ENCODE assay signal across 36 cellular contexts in genomic region chr6:147751232-147751631, GRCh38.
"Had no signal": no experiment of that assay in that cellular context is flagged by ENCODE, and none has a peak within 500 bp of the region (broad histone marks: within the 10 kb centered on the region; RNA-seq: fewer than 3 reads in every experiment).

No MANE protein-coding gene starts in this region.

- H3K27me3 Mint-ChIP-seq: activated CD4-positive, alpha-beta memory T cell treated with anti-CD3 and anti-CD28 coated beads, Interleukin-2, amount 10 ng/mL, durations not matched to agents 7 days and 5 days; activated CD4-positive, alpha-beta T cell treated with anti-CD3 and anti-CD28 coated beads, Interleukin-2, amount 10 ng/mL, durations not matched to agents 7 days and 5 days; activated CD8-positive, alpha-beta memory T cell treated with anti-CD3 and anti-CD28 coated beads, Interleukin-2, amount 10 ng/mL, durations not matched to agents 7 days and 5 days; activated naive CD8-positive, alpha-beta T cell treated with anti-CD3 and anti-CD28 coated beads for 36 hours had no signal

- H3K27ac ChIP-seq: adrenal gland, body of pancreas, brain microvascular endothelial cell, breast epithelium, colonic mucosa, WERI-Rb-1 had no signal

- DNase-seq: activated CD4-positive, alpha-beta memory T cell treated with anti-CD3 and anti-CD28 coated beads, Interleukin-2, amount 10 ng/mL, durations not matched to agents 7 days and 5 days; activated CD4-positive, alpha-beta T cell treated with anti-CD3 and anti-CD28 coated beads for 1 hour; activated CD4-positive, alpha-beta T cell treated with anti-CD3 and anti-CD28 coated beads for 36 hours; activated CD4-positive, alpha-beta T cell treated with anti-CD3 and anti-CD28 coated beads for 48 hours; activated CD4-positive, alpha-beta T cell treated with anti-CD3 and anti-CD28 coated beads, Interleukin-2, amount 10 ng/mL, durations not matched to agents 7 days and 5 days; activated CD4-positive, alpha-beta T cell treated with anti-CD3 and anti-CD28 coated beads, Interleukin-2, amount 50 U/mL, for 48 hours; activated CD4-positive, CD25-positive, alpha-beta regulatory T cell; activated CD8-positive, alpha-beta memory T cell treated with anti-CD3 and anti-CD28 coated beads for 24 hours; activated CD8-positive, alpha-beta memory T cell treated with anti-CD3 and anti-CD28 coated beads, Interleukin-2, amount 10 ng/mL, durations not matched to agents 7 days and 5 days; activated CD8-positive, alpha-beta memory T cell treated with anti-CD3 and anti-CD28 coated beads, Interleukin-2, amount 50 U/mL, for 48 hours; activated CD8-positive, alpha-beta T cell treated with anti-CD3 and anti-CD28 coated beads, Interleukin-2, amount 10 ng/mL, durations not matched to agents 7 days and 5 days; activated effector memory CD4-positive, alpha-beta T cell treated with Interleukin-2 at 50 U/mL for 16 hours; activated gamma-delta T cell treated with Interleukin-2 at 50 U/mL for 16 hours; activated naive CD4-positive, alpha-beta T cell; activated naive CD4-positive, alpha-beta T cell treated with anti-CD3 and anti-CD28 coated beads for 36 hours; activated naive CD4-positive, alpha-beta T cell treated with anti-CD3 and anti-CD28 coated beads, Interleukin-2, amount 50 U/mL, for 16 hours; activated naive CD8-positive, alpha-beta T cell treated with anti-CD3 and anti-CD28 coated beads for 36 hours; activated T-cell treated with anti-CD3 and anti-CD28 coated beads, Interleukin-2, amount 50 U/mL, for 4 hours; adrenal gland; amniotic stem cell; aorta; body of pancreas; brain microvascular endothelial cell; central memory CD4-positive, alpha-beta T cell; colonic mucosa; T-helper 1 cell; T-helper 2 cell; T-helper 9 cell; WERI-Rb-1 had no signal

- H3K4me1 Mint-ChIP-seq: activated CD4-positive, alpha-beta memory T cell treated with anti-CD3 and anti-CD28 coated beads, Interleukin-2, amount 10 ng/mL, durations not matched to agents 7 days and 5 days; activated CD4-positive, alpha-beta T cell treated with anti-CD3 and anti-CD28 coated beads for 36 hours; activated CD4-positive, alpha-beta T cell treated with anti-CD3 and anti-CD28 coated beads, Interleukin-2, amount 10 ng/mL, durations not matched to agents 7 days and 5 days; activated CD8-positive, alpha-beta memory T cell treated with anti-CD3 and anti-CD28 coated beads, Interleukin-2, amount 10 ng/mL, durations not matched to agents 7 days and 5 days; activated naive CD8-positive, alpha-beta T cell treated with anti-CD3 and anti-CD28 coated beads for 36 hours; WTC11 had no signal

- H3K4me1 ChIP-seq: adrenal gland, breast epithelium, colonic mucosa had no signal

- H3K9me3 ChIP-seq: adrenal gland, colonic mucosa had no signal

- H3K36me3 ChIP-seq: adrenal gland, brain microvascular endothelial cell, breast epithelium, colonic mucosa, WERI-Rb-1 had no signal

- H3K9me3 Mint-ChIP-seq: activated CD4-positive, alpha-beta T cell treated with anti-CD3 and anti-CD28 coated beads, Interleukin-2, amount 10 ng/mL, durations not matched to agents 7 days and 5 days; activated naive CD4-positive, alpha-beta T cell treated with anti-CD3 and anti-CD28 coated beads for 36 hours; activated T-helper 2 cell treated with anti-CD3 and anti-CD28 coated beads, Interferon-gamma antibody, Interleukin-2, Interleukin-4, amounts not matched to agents 10 μg/mL and 5 μg/mL and 100 μg/mL, durations not matched to agents 14 hours and 24 hours and 36 hours; T-helper 1 cell treated with Interleukin-12 subunit alpha and Interleukin-12 subunit beta and Interleukin-4 antibody, amounts not matched to agents 30 μg/mL and 1 μg/mL, for 36 hours; T-helper 2 cell treated with Interferon-gamma antibody and Interleukin-4, amounts not matched to agents 5 μg/mL and 100 μg/mL, for 36 hours had no signal

- H3K36me3 Mint-ChIP-seq: activated CD8-positive, alpha-beta memory T cell treated with anti-CD3 and anti-CD28 coated beads, Interleukin-2, amount 10 ng/mL, durations not matched to agents 7 days and 5 days; activated naive CD4-positive, alpha-beta T cell treated with anti-CD3 and anti-CD28 coated beads, Interleukin-2, amount 50 U/mL, for 72 hours; activated naive CD8-positive, alpha-beta T cell treated with anti-CD3 and anti-CD28 coated beads for 36 hours; WTC11 had no signal

- H3K27ac Mint-ChIP-seq: activated CD4-positive, alpha-beta memory T cell treated with anti-CD3 and anti-CD28 coated beads, Interleukin-2, amount 10 ng/mL, durations not matched to agents 7 days and 5 days; activated CD4-positive, alpha-beta T cell treated with anti-CD3 and anti-CD28 coated beads for 36 hours; activated CD4-positive, alpha-beta T cell treated with anti-CD3 and anti-CD28 coated beads, Interleukin-2, amount 10 ng/mL, durations not matched to agents 7 days and 5 days; activated CD8-positive, alpha-beta memory T cell treated with anti-CD3 and anti-CD28 coated beads, Interleukin-2, amount 10 ng/mL, durations not matched to agents 7 days and 5 days; activated CD8-positive, alpha-beta T cell treated with anti-CD3 and anti-CD28 coated beads, Interleukin-2, amount 10 ng/mL, durations not matched to agents 7 days and 5 days; activated naive CD4-positive, alpha-beta T cell treated with anti-CD3 and anti-CD28 coated beads for 36 hours; activated naive CD4-positive, alpha-beta T cell treated with anti-CD3 and anti-CD28 coated beads, Interleukin-2, amount 50 U/mL, for 72 hours; activated naive CD8-positive, alpha-beta T cell treated with anti-CD3 and anti-CD28 coated beads for 36 hours; activated T-helper 2 cell treated with anti-CD3 and anti-CD28 coated beads, Interferon-gamma antibody, Interleukin-2, Interleukin-4, amounts not matched to agents 10 μg/mL and 5 μg/mL and 100 μg/mL, durations not matched to agents 14 hours and 24 hours and 36 hours; T-helper 1 cell treated with Interleukin-12 subunit alpha and Interleukin-12 subunit beta and Interleukin-4 antibody, amounts not matched to agents 30 μg/mL and 1 μg/mL, for 36 hours; T-helper 2 cell treated with Interferon-gamma antibody and Interleukin-4, amounts not matched to agents 5 μg/mL and 100 μg/mL, for 36 hours; WTC11 had no signal

- H3K4me3 Mint-ChIP-seq: activated CD4-positive, alpha-beta memory T cell treated with anti-CD3 and anti-CD28 coated beads, Interleukin-2, amount 10 ng/mL, durations not matched to agents 7 days and 5 days; activated CD4-positive, alpha-beta T cell treated with anti-CD3 and anti-CD28 coated beads for 36 hours; activated CD4-positive, alpha-beta T cell treated with anti-CD3 and anti-CD28 coated beads, Interleukin-2, amount 10 ng/mL, durations not matched to agents 7 days and 5 days; activated CD8-positive, alpha-beta memory T cell treated with anti-CD3 and anti-CD28 coated beads, Interleukin-2, amount 10 ng/mL, durations not matched to agents 7 days and 5 days; activated CD8-positive, alpha-beta T cell treated with anti-CD3 and anti-CD28 coated beads, Interleukin-2, amount 10 ng/mL, durations not matched to agents 7 days and 5 days; activated naive CD4-positive, alpha-beta T cell treated with anti-CD3 and anti-CD28 coated beads for 36 hours; activated naive CD8-positive, alpha-beta T cell treated with anti-CD3 and anti-CD28 coated beads for 36 hours; activated T-cell treated with anti-CD3 and anti-CD28 coated beads, Interleukin-2, amount 50 U/mL, for 4 hours; T-helper 1 cell treated with Interleukin-12 subunit alpha and Interleukin-12 subunit beta and Interleukin-4 antibody, amounts not matched to agents 30 μg/mL and 1 μg/mL, for 36 hours; T-helper 2 cell treated with Interferon-gamma antibody and Interleukin-4, amounts not matched to agents 5 μg/mL and 100 μg/mL, for 36 hours; WTC11 had no signal

- ATAC-seq: activated CD4-positive, alpha-beta T cell treated with anti-CD3 and anti-CD28 coated beads for 36 hours; activated CD4-positive, CD25-positive, alpha-beta regulatory T cell treated with anti-CD3 and anti-CD28 coated beads, Interleukin-2, amount 50 U/mL, for 24 hours; activated CD8-positive, alpha-beta memory T cell treated with anti-CD3 and anti-CD28 coated beads, Interleukin-2, amount 10 ng/mL, durations not matched to agents 7 days and 5 days; activated CD8-positive, alpha-beta T cell treated with anti-CD3 and anti-CD28 coated beads, Interleukin-2, amount 10 ng/mL, durations not matched to agents 7 days and 5 days; activated naive CD4-positive, alpha-beta T cell treated with anti-CD3 and anti-CD28 coated beads, Interleukin-2, amount 50 U/mL, for 72 hours; activated T-cell treated with anti-CD3 and anti-CD28 coated beads, Interleukin-2, amount 50 U/mL, for 4 hours; body of pancreas; WTC11 had no signal

- H3K4me3 ChIP-seq: adrenal gland, body of pancreas, breast epithelium, colonic mucosa had no signal
